ENCODE assay signal across 22 cellular contexts in the genomic region with DNA sequence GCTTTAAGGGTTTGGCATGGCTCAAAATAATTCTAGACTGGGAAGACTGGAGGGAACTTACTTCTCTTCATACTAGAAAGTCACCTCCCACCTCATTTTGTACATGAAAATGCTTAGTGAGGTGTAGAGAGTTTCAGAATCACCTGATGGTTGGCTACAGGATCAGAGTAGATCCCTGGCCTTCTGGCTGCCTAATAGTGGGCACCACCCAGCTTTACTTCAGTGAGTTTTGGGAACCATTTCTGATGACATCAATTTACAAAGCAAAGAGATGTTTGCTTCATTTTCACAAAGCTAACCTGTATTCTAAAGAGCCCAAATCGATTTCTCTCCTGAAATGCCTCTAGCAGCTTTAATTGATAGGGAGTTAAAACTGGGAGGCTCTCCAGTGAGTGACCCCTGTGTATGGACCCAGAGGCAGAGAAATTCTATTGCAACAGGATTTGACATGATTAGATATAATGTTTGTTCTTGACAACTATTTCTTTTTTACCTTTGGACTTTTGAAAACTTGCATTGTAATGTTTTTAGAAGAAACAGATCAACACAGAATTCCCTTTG.
"Had no signal": no experiment of that assay in that cellular context is flagged by ENCODE, and none has a peak within 500 bp of the region (broad histone marks: within the 10 kb centered on the region; RNA-seq: fewer than 3 reads in every experiment).

No MANE protein-coding gene starts in this region.

- H3K4me3 Mint-ChIP-seq: memory B cell; naive B cell; nephron; stimulated activated naive B cell treated with anti-CD40 and anti-IgM and Interleukin-4, amounts not matched to agents 10 μg/mL and 1 μg/mL and 100 μg/mL, for 72 hours; stimulated activated naive CD8-positive, alpha-beta T cell treated with anti-CD3 and anti-CD28 coated beads, Interleukin-15, amount 100 ng/mL, for 72 hours had no signal

- H3K9me3 Mint-ChIP-seq: memory B cell; naive B cell; nephron; stimulated activated naive B cell treated with anti-CD40 and anti-IgM and Interleukin-4, amounts not matched to agents 10 μg/mL and 1 μg/mL and 100 μg/mL, for 72 hours; stimulated activated naive CD8-positive, alpha-beta T cell treated with anti-CD3 and anti-CD28 coated beads, Interleukin-15, amount 100 ng/mL, for 72 hours had no signal

- H3K4me1 Mint-ChIP-seq: memory B cell, naive B cell had no signal

- H2AFZ ChIP-seq: parathyroid adenoma had no signal

- H3K4me3 ChIP-seq: dorsolateral prefrontal cortex, gastrocnemius medialis, heart right ventricle, left lung, lower lobe of right lung, prostate gland, sigmoid colon, skin epidermis, testis, transverse colon had no signal

- H3K4me1 ChIP-seq: gastrocnemius medialis, left lung, lower lobe of right lung, parathyroid adenoma, testis had no signal

- H3K27me3 Mint-ChIP-seq: memory B cell; naive B cell; stimulated activated naive B cell treated with anti-CD40 and anti-IgM and Interleukin-4, amounts not matched to agents 10 μg/mL and 1 μg/mL and 100 μg/mL, for 72 hours; stimulated activated naive CD8-positive, alpha-beta T cell treated with anti-CD3 and anti-CD28 coated beads, Interleukin-15, amount 100 ng/mL, for 72 hours had no signal

- H3K79me2 ChIP-seq: parathyroid adenoma had no signal

- H3K27me3 ChIP-seq: dorsolateral prefrontal cortex, gastrocnemius medialis, heart right ventricle, left lung, sigmoid colon, testis, transverse colon had no signal

- H3K27ac Mint-ChIP-seq: memory B cell; nephron; stimulated activated naive B cell treated with anti-CD40 and anti-IgM and Interleukin-4, amounts not matched to agents 10 μg/mL and 1 μg/mL and 100 μg/mL, for 72 hours; stimulated activated naive CD8-positive, alpha-beta T cell treated with anti-CD3 and anti-CD28 coated beads, Interleukin-15, amount 100 ng/mL, for 72 hours had no signal

- H3K27ac ChIP-seq: dorsolateral prefrontal cortex, gastrocnemius medialis, heart right ventricle, left lung, lower lobe of right lung, parathyroid adenoma, prostate gland, testis, transverse colon had no signal

- DNase-seq: cortex of kidney; dorsolateral prefrontal cortex; effector CD8-positive, alpha-beta T cell; gastrocnemius medialis; heart right ventricle; islet precursor cell; left lung; lower lobe of right lung; naive B cell; retina; sigmoid colon; stimulated activated CD4-positive, alpha-beta T cell treated with anti-CD3 and anti-CD28 coated beads, Interleukin-2, amount 100 ng/mL, for 24 hours; stimulated activated CD4-positive, alpha-beta T cell treated with anti-CD3 and anti-CD28 coated beads, Interleukin-4, amount 100 ng/mL, for 4 hours; stimulated activated naive B cell treated with anti-CD40 and anti-IgM and Interleukin-4, amounts not matched to agents 10 μg/mL and 1 μg/mL and 100 μg/mL, for 72 hours; stimulated activated naive CD8-positive, alpha-beta T cell treated with anti-CD3 and anti-CD28 coated beads, Interleukin-15, amount 100 ng/mL, for 72 hours; testis; transverse colon had no signal

- H3K36me3 ChIP-seq: prostate gland had no signal

- ATAC-seq: gastrocnemius medialis; heart right ventricle; left lung; lower lobe of right lung; stimulated activated naive B cell treated with anti-CD40 and anti-IgM and Interleukin-4, amounts not matched to agents 10 μg/mL and 1 μg/mL and 100 μg/mL, for 72 hours; stimulated activated naive CD8-positive, alpha-beta T cell treated with anti-CD3 and anti-CD28 coated beads, Interleukin-15, amount 100 ng/mL, for 72 hours had no signal

- H3K9ac ChIP-seq: parathyroid adenoma had no signal

- H3K9me3 ChIP-seq: gastrocnemius medialis, heart right ventricle, left lung, lower lobe of right lung, prostate gland, sigmoid colon, testis, transverse colon had no signal
